Comparison of ENCODE assay signal across 18 cellular contexts in the genomic region with DNA sequence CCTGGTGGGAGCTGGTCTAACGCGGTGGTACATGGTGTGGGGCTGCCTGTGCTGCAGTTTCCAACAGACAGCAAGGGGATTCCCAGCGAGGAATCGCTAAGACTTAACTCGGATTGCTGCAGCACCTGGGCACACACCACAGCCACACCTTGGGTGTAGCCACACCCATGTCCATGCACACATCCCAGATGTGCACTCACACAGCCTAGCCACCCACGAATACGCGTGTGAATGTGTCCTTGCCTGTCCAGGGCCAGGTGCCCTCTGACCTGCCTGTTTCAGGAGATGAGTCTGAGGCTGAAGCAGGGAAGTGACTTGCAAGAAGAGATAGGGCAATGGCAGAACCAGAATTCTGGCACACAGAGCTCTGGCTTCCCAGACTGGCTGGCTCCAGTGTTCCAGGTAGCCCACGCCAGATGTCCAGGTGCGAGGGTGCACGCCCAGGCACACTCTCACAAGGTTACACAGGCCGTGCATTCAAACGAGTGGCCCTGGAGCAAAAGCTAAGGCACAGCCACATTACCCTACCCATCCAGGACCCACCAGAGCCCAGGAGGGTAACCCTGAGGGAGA.
DNase-seq lines count a peak whose midpoint lies in the region; ATAC-seq and TF ChIP-seq lines count a peak whose summit lies in the region.
"Had no signal": no experiment of that assay in that cellular context is flagged by ENCODE, and none has a peak within 500 bp of the region (broad histone marks: within the 10 kb centered on the region; RNA-seq: fewer than 3 reads in every experiment).

No MANE protein-coding gene starts in this region.

- H3K27ac ChIP-seq in OCI-LY3 (ENCODE audit: low read length): no peak overlapping the region
- H3K27ac ChIP-seq in psoas muscle: no peak overlapping the region
- H3K27ac ChIP-seq: 22Rv1, BLaER1 had no signal

- H3K27me3 ChIP-seq in OCI-LY3 (ENCODE audit: low read depth, low read length): no peaks in the 10 kb centered on the region
- H3K27me3 ChIP-seq in iPS-15b (ENCODE audit: control insufficient read depth, insufficient read depth, low read length): peaks cover 60% of the 10 kb centered on the region
- H3K27me3 ChIP-seq in psoas muscle (ENCODE audit: insufficient read depth in 3 of 3, low read length in 2 of 3): peaks cover 0 to 41% (median 0%) of the 10 kb centered on the region in 3 donors

- in situ Hi-C loops in ACHN (cut with HindIII; ENCODE audit: low pct_ligation_motif_present, low pct_unique_long_range_greater_than_20kb, low sequenced_read_pairs): no loop called here

- H3K36me3 ChIP-seq in OCI-LY3 (replicated peaks; ENCODE audit: low read depth, low read length) (no peaks in the 10 kb centered on the region), iPS-15b (ENCODE audit: control insufficient read depth, insufficient read depth, low read length) (no peaks in the 10 kb centered on the region), psoas muscle (ENCODE audit: insufficient read depth in 1 of 2, low read depth in 1 of 2) (no peaks in the 10 kb centered on the region)
- H3K36me3 ChIP-seq: BLaER1 had no signal

- ATAC-seq in psoas muscle (no peak), HG03469 (IDR thresholded peaks at IDR 0.05; ENCODE audit: unreplicated experiment) (no peak)
- ATAC-seq: T-cell had no signal

- intact Hi-C loops in psoas muscle (cut with DNase I): no loop called here

- no peak for TF ChIP-seq CTCF in OCI-LY3 (IDR thresholded peaks at IDR 0.05; ENCODE audit: low read depth, low read length)
- no peak for TF ChIP-seq CTCF in psoas muscle (IDR thresholded peaks at IDR 0.05)

- H3K4me3 ChIP-seq in OCI-LY3 (ENCODE audit: low read length) (no peak overlapping the region), iPS-15b (ENCODE audit: low read depth, low read length) (peak overlapping the region; percentile 32), psoas muscle (peak overlapping the region; percentile 41)
- H3K4me3 ChIP-seq: BLaER1, GM12878 had no signal

- peak overlapping the region; percentile 41 for H3K4me2 ChIP-seq in OCI-LY3 (ENCODE audit: low read length)
- H3K4me2 ChIP-seq: BLaER1 had no signal

- H3K9ac ChIP-seq in OCI-LY3 (ENCODE audit: low read length): no peak overlapping the region
- H3K9ac ChIP-seq in iPS-15b (ENCODE audit: low read depth, low read length): peak overlapping the region; percentile 37
- H3K9ac ChIP-seq: BLaER1 had no signal

- H3K79me2 ChIP-seq in OCI-LY3 (ENCODE audit: low read length): no peaks in the 10 kb centered on the region

- H3K9me3 ChIP-seq in OCI-LY3 (ENCODE audit: insufficient read depth, low read length): no peaks in the 10 kb centered on the region
- no peaks in the 10 kb centered on the region for H3K9me3 ChIP-seq in iPS-15b (ENCODE audit: control insufficient read depth, insufficient read depth, low read length)
- H3K9me3 ChIP-seq in psoas muscle: no peaks in the 10 kb centered on the region
- H3K9me3 ChIP-seq: BLaER1 had no signal

- H3K4me1 ChIP-seq in OCI-LY3 (ENCODE audit: low read length) (peaks cover 12% of the 10 kb centered on the region), iPS-15b (ENCODE audit: control insufficient read depth, insufficient read depth, low read length) (peaks cover 4% of the 10 kb centered on the region), psoas muscle (peaks cover 5% of the 10 kb centered on the region)

- H2AFZ ChIP-seq in OCI-LY3 (ENCODE audit: low read depth, low read length): no peak overlapping the region

- H4K20me1 ChIP-seq in OCI-LY3 (ENCODE audit: insufficient read depth, low read length): no peaks in the 10 kb centered on the region
- H4K20me1 ChIP-seq: BLaER1 had no signal

- peak; percentile 61 for DNase-seq in DMS53 (lab: John Stamatoyannopoulos, UW)
- no peak for DNase-seq in DMS53 treated with DMSO at 0.1 percent for 48 hours (lab: John Stamatoyannopoulos, UW; ENCODE audit: unreplicated experiment)
- no peak for DNase-seq in psoas muscle
- DNase-seq in globus pallidus (ENCODE audit: low spot score): no peak
- DNase-seq in ACHN: no peak
- DNase-seq: activated CD4-positive, alpha-beta T cell treated with anti-CD3 and anti-CD28 coated beads, Interleukin-2, amount 50 U/mL, for 1 hour; activated naive CD4-positive, alpha-beta T cell treated with anti-CD3 and anti-CD28 coated beads, Interleukin-2, amount 10 ng/mL, durations not matched to agents 7 days and 5 days; GF-D8; NCI-H1436; NCI-H2227 treated with DMSO at 0.1 percent for 48 hours; stimulated activated CD4-positive, alpha-beta T cell treated with anti-CD3 and anti-CD28 coated beads, Interleukin-2, amount 100 ng/mL, for 48 hours; T-cell had no signal

- 64 to 68% (median 67%) methylated on average over 13 of the region's 13 CpGs for WGBS in psoas muscle, 3 donors
